ENCODE assay signal across 8 cellular contexts in genomic region chr22:42369250-42370041, GRCh38.
DNase-seq lines count a peak whose midpoint lies in the region; ATAC-seq and TF ChIP-seq lines count a peak whose summit lies in the region.

No MANE protein-coding gene starts in this region.

- peaks cover 47% of the 10 kb centered on the region for H3K4me1 Mint-ChIP-seq in nephron

- peak overlapping the region; percentile 94 for H3K4me2 ChIP-seq in DOHH2 (ENCODE audit: low read length)

- no peaks in the 10 kb centered on the region for H3K9me3 Mint-ChIP-seq in nephron

- no peaks in the 10 kb centered on the region for H3K9me3 ChIP-seq in DOHH2 (ENCODE audit: control insufficient read depth, insufficient read depth, low read length)
- H3K9me3 ChIP-seq in KOPT-K1 (ENCODE audit: insufficient read depth, low read length, poor library complexity, severe bottlenecking), result no peaks in the 10 kb centered on the region

- H3K4me3 ChIP-seq in DOHH2 (ENCODE audit: low read length) (peak overlapping the region; percentile 82), fibroblast of villous mesenchyme (ENCODE audit: low read depth, low read length) (peak overlapping the region; percentile 59)

- peaks cover 66% of the 10 kb centered on the region for H3K27me3 Mint-ChIP-seq in nephron (ENCODE audit: low read depth)

- H3K4me3 Mint-ChIP-seq in nephron, result peak overlapping the region; percentile 81 to 85 (median 83)

- no peaks in the 10 kb centered on the region for H3F3A ChIP-seq in DOHH2 (ENCODE audit: control insufficient read depth, insufficient read depth)

- H4K20me1 ChIP-seq in DOHH2 (ENCODE audit: control insufficient read depth, insufficient read depth, low read depth, low read length), result no peaks in the 10 kb centered on the region

- peaks cover 63% of the 10 kb centered on the region for H3K27me3 ChIP-seq in DOHH2 (ENCODE audit: control insufficient read depth, low read length)

- H3K9me2 ChIP-seq in DOHH2 (replicated peaks; ENCODE audit: control insufficient read depth, low read length), result no peaks in the 10 kb centered on the region

- H3K79me2 ChIP-seq in DOHH2 (ENCODE audit: control insufficient read depth, low read length), result no peaks in the 10 kb centered on the region

- TF ChIP-seq CTCF in DOHH2 (IDR thresholded peaks at IDR 0.05; ENCODE audit: low read depth, low read length, poor library complexity, severe bottlenecking) (no peak), fibroblast of villous mesenchyme (IDR thresholded peaks at IDR 0.05; ENCODE audit: insufficient read depth, low read depth, low read length) (no peak), nephron (IDR thresholded peaks at IDR 0.05; ENCODE audit: unreplicated experiment in 3 of 3) (no peak)

- ATAC-seq in GM21786 (IDR thresholded peaks at IDR 0.05; ENCODE audit: unreplicated experiment), result peak; percentile 96

- H3K4me1 ChIP-seq in DOHH2 (ENCODE audit: control insufficient read depth, low read length), result peaks cover 16% of the 10 kb centered on the region

- H3K36me3 ChIP-seq in DOHH2 (ENCODE audit: control insufficient read depth, low read length) (no peaks in the 10 kb centered on the region), KOPT-K1 (ENCODE audit: insufficient read depth, low read length) (no peaks in the 10 kb centered on the region)

- H3K36me3 Mint-ChIP-seq in nephron (ENCODE audit: low read depth), result no peaks in the 10 kb centered on the region

- peak overlapping the region in 1 of 3 experiments; percentile 7 for H3K27ac Mint-ChIP-seq in nephron

- no peak overlapping the region for H3K27ac ChIP-seq in DOHH2 (ENCODE audit: low read depth, low read length)
- H3K27ac ChIP-seq in KOPT-K1 (ENCODE audit: low read depth, low read length, poor library complexity, severe bottlenecking), result peak overlapping the region; percentile 29

- peak; percentile 94 for DNase-seq in RKO (ENCODE audit: low spot score)
- peak; percentile 70 for DNase-seq in activated effector memory CD4-positive, alpha-beta T cell treated with Interleukin-2 at 50 U/mL for 16 hours
- peak; percentile 90 for DNase-seq in fibroblast of villous mesenchyme (ENCODE audit: low read depth)
- peak; percentile 85 for DNase-seq in stimulated activated naive CD4-positive, alpha-beta T cell treated with Interleukin-2 at 50 U/mL for 16 hours (lab: John Stamatoyannopoulos, UW)
